Comparison of ENCODE assay signal across 24 cellular contexts in genomic region chr4:6118201-6118600, GRCh38.
"Had no signal": no experiment of that assay in that cellular context is flagged by ENCODE, and none has a peak within 500 bp of the region (broad histone marks: within the 10 kb centered on the region; RNA-seq: fewer than 3 reads in every experiment).

No MANE protein-coding gene starts in this region.

- H3K4me1 Mint-ChIP-seq: activated CD4-positive, alpha-beta T cell treated with anti-CD3 and anti-CD28 coated beads for 36 hours; activated naive CD4-positive, alpha-beta T cell treated with anti-CD3 and anti-CD28 coated beads, Interleukin-2, amount 50 U/mL, for 24 hours had no signal

- H3K27ac ChIP-seq: breast epithelium, Peyer's patch, RWPE1, SJCRH30, VCaP had no signal

- ATAC-seq: activated CD4-positive, alpha-beta T cell treated with anti-CD3 and anti-CD28 coated beads for 36 hours had no signal

- H3K4me1 ChIP-seq: breast epithelium, Peyer's patch, SJCRH30 had no signal

- H3K27ac Mint-ChIP-seq: activated CD4-positive, alpha-beta memory T cell treated with anti-CD3 and anti-CD28 coated beads, Interleukin-2, amount 10 ng/mL, durations not matched to agents 7 days and 5 days; activated CD4-positive, alpha-beta T cell treated with anti-CD3 and anti-CD28 coated beads for 36 hours; activated naive CD4-positive, alpha-beta T cell treated with anti-CD3 and anti-CD28 coated beads, Interleukin-2, amount 50 U/mL, for 24 hours; activated T-helper 2 cell treated with anti-CD3 and anti-CD28 coated beads, Interferon-gamma antibody, Interleukin-2, Interleukin-4, amounts not matched to agents 10 μg/mL and 5 μg/mL and 100 μg/mL, durations not matched to agents 14 hours and 24 hours and 36 hours had no signal

- H3K4me3 Mint-ChIP-seq: activated CD4-positive, alpha-beta memory T cell treated with anti-CD3 and anti-CD28 coated beads, Interleukin-2, amount 10 ng/mL, durations not matched to agents 7 days and 5 days; activated CD4-positive, alpha-beta T cell treated with anti-CD3 and anti-CD28 coated beads for 36 hours; activated naive CD4-positive, alpha-beta T cell treated with anti-CD3 and anti-CD28 coated beads, Interleukin-2, amount 50 U/mL, for 24 hours had no signal

- H3K9ac ChIP-seq: SK-N-SH had no signal

- H3K9me3 ChIP-seq: breast epithelium, Peyer's patch, SJCRH30, SK-N-SH had no signal

- H3K27me3 Mint-ChIP-seq: activated CD4-positive, alpha-beta memory T cell treated with anti-CD3 and anti-CD28 coated beads, Interleukin-2, amount 10 ng/mL, durations not matched to agents 7 days and 5 days had no signal

- H3K9me3 Mint-ChIP-seq: activated CD4-positive, alpha-beta memory T cell treated with anti-CD3 and anti-CD28 coated beads, Interleukin-2, amount 10 ng/mL, durations not matched to agents 7 days and 5 days; activated naive CD4-positive, alpha-beta T cell treated with anti-CD3 and anti-CD28 coated beads, Interleukin-2, amount 50 U/mL, for 24 hours; activated T-helper 2 cell treated with anti-CD3 and anti-CD28 coated beads, Interferon-gamma antibody, Interleukin-2, Interleukin-4, amounts not matched to agents 10 μg/mL and 5 μg/mL and 100 μg/mL, durations not matched to agents 14 hours and 24 hours and 36 hours had no signal

- H3K36me3 ChIP-seq: breast epithelium, Peyer's patch, SJCRH30 had no signal

- H3K36me3 Mint-ChIP-seq: activated naive CD4-positive, alpha-beta T cell treated with anti-CD3 and anti-CD28 coated beads, Interleukin-2, amount 50 U/mL, for 24 hours had no signal

- H3K27me3 ChIP-seq: Peyer's patch, SJCRH30 had no signal

- DNase-seq: activated CD4-positive, alpha-beta memory T cell treated with anti-CD3 and anti-CD28 coated beads, Interleukin-2, amount 10 ng/mL, durations not matched to agents 7 days and 5 days; activated CD4-positive, alpha-beta T cell treated with anti-CD3 and anti-CD28 coated beads for 36 hours; activated CD4-positive, alpha-beta T cell treated with anti-CD3 and anti-CD28 coated beads, Interleukin-2, amount 50 U/mL, for 1 hour; activated naive CD4-positive, alpha-beta T cell; activated T-cell treated with anti-CD3 and anti-CD28 coated beads for 4 hours; activated T-cell treated with anti-CD3 and anti-CD28 coated beads, Interleukin-2, amount 50 U/mL, for 48 hours; caudate nucleus; KG1; NCI-H1048; NCI-H1417; NCI-H1930; NCI-H345; NCI-H510A; NCI-H69; Right ventricle myocardium superior; SJCRH30; SK-N-SH; T-helper 1 cell had no signal

- H3K4me3 ChIP-seq: breast epithelium, Peyer's patch, SJCRH30 had no signal

- H3K4me2 ChIP-seq: SK-N-SH had no signal
